In the genomic region with DNA sequence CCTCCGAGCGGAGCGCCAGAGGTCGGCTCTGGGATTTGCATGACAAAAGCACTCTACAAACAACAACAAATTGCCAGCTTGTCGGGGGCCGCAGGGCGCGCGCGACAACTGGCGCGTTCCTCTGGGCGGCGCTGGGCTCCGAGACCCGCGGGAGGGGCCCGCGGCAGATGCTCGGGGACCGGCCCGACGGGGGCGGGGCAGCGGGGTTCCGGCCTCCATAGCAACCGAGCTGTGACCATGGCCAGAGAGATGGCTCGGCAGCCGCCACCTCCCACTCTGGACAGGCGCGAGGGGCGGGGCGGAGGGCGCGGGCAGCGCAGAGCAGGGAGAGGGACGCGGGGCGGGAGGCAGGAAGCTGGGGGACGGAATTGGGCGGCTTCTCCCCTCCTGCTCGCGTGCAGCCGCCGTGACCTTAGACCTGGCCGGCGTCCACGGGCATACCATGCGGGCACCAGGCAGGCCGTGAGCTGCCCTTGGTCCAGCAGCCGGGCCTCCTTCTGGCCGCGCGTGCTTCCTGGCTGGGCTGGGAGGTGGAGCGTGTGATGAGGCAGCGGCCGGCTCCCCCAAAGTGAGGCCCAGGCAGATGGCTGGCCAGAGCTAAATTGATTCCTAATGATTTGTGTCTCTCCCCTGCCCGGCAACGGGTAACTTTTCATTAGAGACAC, we compare ENCODE assay signal across 9 cellular contexts.
A peak's percentile ranks its signal among the peaks of the same experiment; 100 is the strongest.
DNase-seq lines count a peak whose midpoint lies in the region; ATAC-seq, FAIRE-seq and TF ChIP-seq lines count a peak whose summit lies in the region.
"Had no signal": no experiment of that assay in that cellular context is flagged by ENCODE, and none has a peak within 500 bp of the region (broad histone marks: within the 10 kb centered on the region; RNA-seq: fewer than 3 reads in every experiment).

No MANE protein-coding gene starts in this region.

- peaks cover 27% of the 10 kb centered on the region for H3K27me3 Mint-ChIP-seq in activated CD4-positive, alpha-beta T cell treated with anti-CD3 and anti-CD28 coated beads, Interleukin-2, amount 10 ng/mL, durations not matched to agents 7 days and 5 days

- no peaks in the 10 kb centered on the region for H3K4me1 Mint-ChIP-seq in activated CD4-positive, alpha-beta T cell treated with anti-CD3 and anti-CD28 coated beads, Interleukin-2, amount 10 ng/mL, durations not matched to agents 7 days and 5 days

- H3K27ac Mint-ChIP-seq in activated CD4-positive, alpha-beta T cell treated with anti-CD3 and anti-CD28 coated beads, Interleukin-2, amount 10 ng/mL, durations not matched to agents 7 days and 5 days = no peak overlapping the region

- CTCF ChIA-PET in activated CD4-positive, alpha-beta T cell treated with anti-CD3 and anti-CD28 coated beads, Interleukin-2, amount 10 ng/mL, durations not matched to agents 7 days and 5 days (lab: Charles Lee) = no interaction called here

- no peaks in the 10 kb centered on the region for H3K36me3 ChIP-seq in bronchial epithelial cell (ENCODE audit: control insufficient read depth, insufficient read depth, low read length)

- H3K9me3 Mint-ChIP-seq in activated CD4-positive, alpha-beta T cell treated with anti-CD3 and anti-CD28 coated beads, Interleukin-2, amount 10 ng/mL, durations not matched to agents 7 days and 5 days = no peaks in the 10 kb centered on the region
- H3K9me3 Mint-ChIP-seq: activated T-cell treated with anti-CD3 and anti-CD28 coated beads, Interleukin-2, amount 50 U/mL, for 4 hours had no signal

- no peak for FAIRE-seq in bronchial epithelial cell (lab: Jason Lieb, UNC)

- peaks cover 8% of the 10 kb centered on the region for H3K9me3 ChIP-seq in iPS-18c (ENCODE audit: control insufficient read depth, insufficient read depth, low read length)

- no peaks in the 10 kb centered on the region for H3K36me3 Mint-ChIP-seq in activated CD4-positive, alpha-beta T cell treated with anti-CD3 and anti-CD28 coated beads, Interleukin-2, amount 10 ng/mL, durations not matched to agents 7 days and 5 days (ENCODE audit: low read depth)

- POLR2A ChIA-PET in activated CD4-positive, alpha-beta T cell treated with anti-CD3 and anti-CD28 coated beads, Interleukin-2, amount 10 ng/mL, durations not matched to agents 7 days and 5 days (lab: Charles Lee) = no interaction called here

- H3K4me3 Mint-ChIP-seq in activated CD4-positive, alpha-beta T cell treated with anti-CD3 and anti-CD28 coated beads, Interleukin-2, amount 10 ng/mL, durations not matched to agents 7 days and 5 days = no peak overlapping the region
- H3K4me3 Mint-ChIP-seq: activated T-cell treated with anti-CD3 and anti-CD28 coated beads, Interleukin-2, amount 50 U/mL, for 4 hours had no signal

- peak; percentile 86 for ATAC-seq in sciatic nerve

- TF ChIP-seq CTCF in bronchial epithelial cell (IDR thresholded peaks at IDR 0.05; ENCODE audit: insufficient read depth, low read length, severe bottlenecking) = no peak

- peak; percentile 2 for DNase-seq in activated CD4-positive, alpha-beta T cell treated with anti-CD3 and anti-CD28 coated beads for 48 hours
- DNase-seq in activated CD4-positive, alpha-beta T cell treated with anti-CD3 and anti-CD28 coated beads, Interleukin-2, amount 10 ng/mL, durations not matched to agents 7 days and 5 days = no peak
- DNase-seq in NCI-H2196 treated with DMSO at 0.1 percent for 48 hours (lab: John Stamatoyannopoulos, UW; ENCODE audit: unreplicated experiment) (peak; percentile 77), bronchial epithelial cell (ENCODE audit: low read depth) (no peak), sciatic nerve (ENCODE audit: low spot score) (peak; percentile 83), UCSD-AML1 (lab: John Stamatoyannopoulos, UW; ENCODE audit: unreplicated experiment) (no peak), NOMO-1 (lab: John Stamatoyannopoulos, UW; ENCODE audit: unreplicated experiment in 2 of 2) (no peak)
- DNase-seq: activated T-cell treated with anti-CD3 and anti-CD28 coated beads, Interleukin-2, amount 50 U/mL, for 4 hours had no signal

- peak overlapping the region; percentile 21 for H3K4me3 ChIP-seq in bronchial epithelial cell (ENCODE audit: low read depth, low read length)
- peak overlapping the region; percentile 46 for H3K4me3 ChIP-seq in iPS-18c (ENCODE audit: insufficient read depth, low read depth, low read length)

- H3K27me3 ChIP-seq in bronchial epithelial cell (ENCODE audit: control insufficient read depth, insufficient read depth, low read length) = peaks cover 5% of the 10 kb centered on the region

- intact Hi-C loops in sciatic nerve (cut with DNase I) = loop anchor here (10.0 kb wide), 1 partner anchor 61 kb away; no protein-coding TSS in a partner anchor

Comparison
In these comparisons a context has a peak if more than half of its experiments do, and no peak if none do; other contexts are left out.
1. DNase-seq: peak in activated CD4-positive, alpha-beta T cell treated with anti-CD3 and anti-CD28 coated beads for 48 hours (single experiment), NCI-H2196 treated with DMSO at 0.1 percent for 48 hours (single experiment) and sciatic nerve (single experiment); none in activated CD4-positive, alpha-beta T cell treated with anti-CD3 and anti-CD28 coated beads, Interleukin-2, amount 10 ng/mL, durations not matched to agents 7 days and 5 days (single experiment), bronchial epithelial cell (single experiment), UCSD-AML1 (single experiment) and NOMO-1 (0 of 2).